In genomic region chr5:61866930-61867329, GRCh38 we compare ENCODE assay signal across 8 cellular contexts.
DNase-seq lines count a peak whose midpoint lies in the region; ATAC-seq, FAIRE-seq and TF ChIP-seq lines count a peak whose summit lies in the region.

No MANE protein-coding gene starts in this region.

- no peaks in the 10 kb centered on the region for H3K36me3 ChIP-seq in kidney (ENCODE audit: control insufficient read depth in 1 of 2, insufficient read depth in 2 of 2, low read length in 2 of 2)
- H3K36me3 ChIP-seq in CD8-positive, alpha-beta T cell (ENCODE audit: insufficient read depth, low read length) = no peaks in the 10 kb centered on the region

- no peak overlapping the region for H3K27ac Mint-ChIP-seq in CD8-positive, alpha-beta T cell

- ATAC-seq in GM21576 (IDR thresholded peaks at IDR 0.05; ENCODE audit: unreplicated experiment) = peak; percentile 84
- ATAC-seq in GM19397 (IDR thresholded peaks at IDR 0.05; ENCODE audit: unreplicated experiment) = no peak
- ATAC-seq in CD8-positive, alpha-beta T cell = no peak

- POLR2A ChIA-PET in CD8-positive, alpha-beta T cell (lab: Charles Lee) = no interaction called here

- no peaks in the 10 kb centered on the region for H3K4me1 Mint-ChIP-seq in CD8-positive, alpha-beta T cell (ENCODE audit: low read depth)

- H3K9me3 ChIP-seq in kidney (ENCODE audit: control insufficient read depth in 1 of 2, low read length in 2 of 2) = peaks cover 0 to 4% of the 10 kb centered on the region in 2 donors
- no peaks in the 10 kb centered on the region for H3K9me3 ChIP-seq in CD8-positive, alpha-beta T cell (ENCODE audit: low read length)

- TF ChIP-seq CTCF in epithelial cell of esophagus (IDR thresholded peaks at IDR 0.05; ENCODE audit: insufficient read depth, low read depth, low read length, missing control alignments) (no peak), kidney (IDR thresholded peaks at IDR 0.05; ENCODE audit: borderline replicate concordance, extremely low read depth, insufficient read depth) (no peak)
- TF ChIP-seq CTCF in CD8-positive, alpha-beta T cell (IDR thresholded peaks at IDR 0.05) = no peak

- no peak overlapping the region for H3K27ac ChIP-seq in kidney (ENCODE audit: low read depth in 2 of 2, low read length in 2 of 2)
- no peak overlapping the region for H3K27ac ChIP-seq in CD8-positive, alpha-beta T cell (ENCODE audit: low read depth, low read length)

- H3K9ac ChIP-seq in kidney (ENCODE audit: low read length in 2 of 2) = no peak overlapping the region

- no peak overlapping the region for H3K4me3 Mint-ChIP-seq in CD8-positive, alpha-beta T cell

- H3K27me3 ChIP-seq in CD8-positive, alpha-beta T cell (ENCODE audit: insufficient read depth, low read length) = no peaks in the 10 kb centered on the region

- no peak for FAIRE-seq in kidney (lab: Jason Lieb, UNC)

- H3K4me3 ChIP-seq in epithelial cell of esophagus (ENCODE audit: low read length) = no peak overlapping the region
- no peak overlapping the region for H3K4me3 ChIP-seq in kidney (ENCODE audit: low read length in 2 of 2)
- H3K4me3 ChIP-seq in CD8-positive, alpha-beta T cell (ENCODE audit: low read depth, low read length) = no peak overlapping the region

- no peaks in the 10 kb centered on the region for H3K27me3 Mint-ChIP-seq in CD8-positive, alpha-beta T cell (ENCODE audit: low read depth)

- CTCF ChIA-PET in CD8-positive, alpha-beta T cell (lab: Charles Lee) = no interaction called here

- H3K4me1 ChIP-seq in kidney (ENCODE audit: control insufficient read depth in 1 of 2, insufficient read depth in 1 of 2, low read depth in 1 of 2, low read length in 2 of 2) = no peaks in the 10 kb centered on the region
- no peaks in the 10 kb centered on the region for H3K4me1 ChIP-seq in CD8-positive, alpha-beta T cell (ENCODE audit: insufficient read depth, low read length)

- no peaks in the 10 kb centered on the region for H3K36me3 Mint-ChIP-seq in CD8-positive, alpha-beta T cell

- DNase-seq in EL (peak; percentile 63), HS-27A (ENCODE audit: low read depth) (peak; percentile 35), epithelial cell of esophagus (ENCODE audit: low read depth) (peak; percentile 91), NCI-H1694 treated with DMSO at 0.1 percent for 48 hours (lab: John Stamatoyannopoulos, UW) (no peak), kidney (no peak)
- DNase-seq in CD8-positive, alpha-beta T cell = no peak

- intact Hi-C loops in kidney (cut with DNase I) = no loop called here
- intact Hi-C loops in CD8-positive, alpha-beta T cell (cut with DNase I, micrococcal nuclease) = no loop called here

- H3K9me3 Mint-ChIP-seq in CD8-positive, alpha-beta T cell = no peaks in the 10 kb centered on the region

Comparison
In these comparisons a context has a peak if more than half of its experiments do, and no peak if none do; other contexts are left out.
1. DNase-seq: peak in EL (single experiment), HS-27A (single experiment) and epithelial cell of esophagus (single experiment); none in NCI-H1694 treated with DMSO at 0.1 percent for 48 hours (single experiment), kidney (single experiment) and CD8-positive, alpha-beta T cell (0 of 7).